In genomic region chr10:3091921-3092320, GRCh38 we compare ENCODE assay signal across 13 cellular contexts. TPM values are rescaled to one million over a fixed set of nuclear protein-coding genes. Genes with fewer than 3 reads are reported as not detected.
DNase-seq lines count a peak whose midpoint lies in the region; ATAC-seq, FAIRE-seq and TF ChIP-seq lines count a peak whose summit lies in the region.
"Had no signal": no experiment of that assay in that cellular context is flagged by ENCODE, and none has a peak within 500 bp of the region (broad histone marks: within the 10 kb centered on the region; RNA-seq: fewer than 3 reads in every experiment).

No MANE protein-coding gene starts in this region.

- dilution Hi-C loops in endothelial cell of umbilical vein (cut with MboI; ENCODE audit: extremely low pct_ligation_motif_present, low sequenced_read_pairs), result no loop called here

- H4K20me1 ChIP-seq in endothelial cell of umbilical vein (replicated peaks; ENCODE audit: control insufficient read depth, extremely low read depth, insufficient read depth, low read length) (no peaks in the 10 kb centered on the region), osteoblast (ENCODE audit: insufficient read depth, low read length) (no peaks in the 10 kb centered on the region)

- H2AFZ ChIP-seq in endothelial cell of umbilical vein (ENCODE audit: low read depth, low read length) (no peak overlapping the region), osteoblast (ENCODE audit: low read length) (no peak overlapping the region)

- POLR2A ChIA-PET in Caco-2 (lab: Charles Lee) (interaction anchor here (0.6 to 0.9 kb wide), 3 partner anchors 24 to 1037 kb away, joined by 4 to 6 read pairs (median 4); partner anchors contain the start of gene PITRM1), RWPE1 (lab: Yijun Ruan, JAX; ENCODE audit: low non-redundant PET) (no interaction called here), endothelial cell of umbilical vein (lab: Charles Lee) (no interaction called here)

- H3K4me3 Mint-ChIP-seq in Caco-2 (ENCODE audit: unreplicated experiment) (peak overlapping the region; percentile 8), progenitor cell of endocrine pancreas (ENCODE audit: low read depth) (no peak overlapping the region)

- H3K4me3 ChIP-seq in Caco-2 (ENCODE audit: low read depth, low read length), result no peak overlapping the region
- H3K4me3 ChIP-seq in endothelial cell of umbilical vein (replicated peaks in 1 of 3; ENCODE audit: insufficient read depth in 1 of 3, low read depth in 1 of 3, low read length in 3 of 3), result no peak overlapping the region
- no peak overlapping the region for H3K4me3 ChIP-seq in osteoblast (ENCODE audit: insufficient read depth, low read length)

- H3K27me3 Mint-ChIP-seq in Caco-2 (ENCODE audit: insufficient read depth, unreplicated experiment) (no peaks in the 10 kb centered on the region), progenitor cell of endocrine pancreas (peaks cover 3% of the 10 kb centered on the region)
- H3K27me3 Mint-ChIP-seq: CD8-positive, alpha-beta memory T cell had no signal

- TF ChIP-seq CTCF in Caco-2 (IDR thresholded peaks at IDR 0.05; ENCODE audit: insufficient read depth in 1 of 2, low read depth in 1 of 2, low read length in 1 of 2, severe bottlenecking in 1 of 2, unreplicated experiment in 1 of 2) (no peak), RWPE1 (conservative IDR thresholded peaks at IDR 0.05; ENCODE audit: low read depth) (no peak), endothelial cell of umbilical vein (IDR thresholded peaks at IDR 0.05; ENCODE audit: extremely low read depth in 1 of 2, insufficient read depth in 1 of 2, low read depth in 1 of 2, low read length in 2 of 2) (no peak), osteoblast (IDR thresholded peaks at IDR 0.05; ENCODE audit: extremely low read depth, low read depth, low read length) (no peak), progenitor cell of endocrine pancreas (IDR thresholded peaks at IDR 0.05; ENCODE audit: unreplicated experiment) (no peak)

- no peaks in the 10 kb centered on the region for H3K9me3 ChIP-seq in Caco-2
- H3K9me3 ChIP-seq in endothelial cell of umbilical vein (replicated peaks; ENCODE audit: control insufficient read depth, insufficient read depth, low read length), result no peaks in the 10 kb centered on the region
- H3K9me3 ChIP-seq in osteoblast (ENCODE audit: low read depth, low read length), result no peaks in the 10 kb centered on the region

- BruUV-seq in Caco-2 (replicated peaks; lab: Mats Ljungman, UMichigan) (no TSS peak), endothelial cell of umbilical vein (replicated peaks; lab: Mats Ljungman, UMichigan) (no TSS peak)

- H3K4me2 ChIP-seq in endothelial cell of umbilical vein (ENCODE audit: insufficient read depth, low read length) (peak overlapping the region; percentile 75), osteoblast (ENCODE audit: insufficient read depth, low read length) (peak overlapping the region; percentile 83)

- no peak for DNase-seq in Caco-2
- DNase-seq in RWPE1 (ENCODE audit: low spot score), result no peak
- no peak for DNase-seq in endothelial cell of umbilical vein (ENCODE audit: low read depth, low spot score)
- DNase-seq in osteoblast (ENCODE audit: insufficient read length, low spot score, missing footprints), result no peak
- DNase-seq in progenitor cell of endocrine pancreas (ENCODE audit: low spot score, unreplicated experiment), result no peak
- DNase-seq in H4 (ENCODE audit: low spot score), result no peak
- DNase-seq: aorta; CD8-positive, alpha-beta memory T cell; effector CD8-positive, alpha-beta T cell; NCI-H774; retina; SHP77 had no signal

- FAIRE-seq in endothelial cell of umbilical vein (lab: Jason Lieb, UNC), result no peak

- H3K9me1 ChIP-seq in endothelial cell of umbilical vein (replicated peaks; ENCODE audit: control insufficient read depth, extremely low read depth, insufficient read depth, low read length), result no peaks in the 10 kb centered on the region

- CTCF ChIA-PET in Caco-2 (lab: Charles Lee), result interaction anchor here (1.2 kb wide), 1 partner anchor 81 kb away, joined by 3 read pairs; the partner anchor contains the start of gene PITRM1
- CTCF ChIA-PET in RWPE1 (lab: Yijun Ruan, JAX), result no interaction called here
- CTCF ChIA-PET in endothelial cell of umbilical vein (lab: Charles Lee), result interaction anchor here (1.0 to 2.0 kb wide), 3 partner anchors 9 to 20 kb away, joined by 3 to 14 read pairs (median 6); no protein-coding TSS in a partner anchor

- intact Hi-C loops in Caco-2 (cut with micrococcal nuclease; ENCODE audit: unreplicated experiment) (loop anchor here (1.0 kb wide), 1 partner anchor 81 kb away; no protein-coding TSS in a partner anchor), endothelial cell of umbilical vein (cut with micrococcal nuclease) (loop anchor here (1.0 to 10.0 kb wide), 2 partner anchors 21 to 1683 kb away; no protein-coding TSS in a partner anchor)

- H3K27ac Mint-ChIP-seq in Caco-2 (ENCODE audit: unreplicated experiment), result peak overlapping the region; percentile 96
- no peak overlapping the region for H3K27ac Mint-ChIP-seq in progenitor cell of endocrine pancreas

- H3K4me1 Mint-ChIP-seq in Caco-2 (ENCODE audit: low read depth, unreplicated experiment), result peaks cover 54% of the 10 kb centered on the region
- peaks cover 4% of the 10 kb centered on the region for H3K4me1 Mint-ChIP-seq in progenitor cell of endocrine pancreas (ENCODE audit: low read depth)

- no peaks in the 10 kb centered on the region; the same call in 1 of the 2 replicates for H3K36me3 ChIP-seq in Caco-2 (ENCODE audit: control insufficient read depth, insufficient read depth, low read length)
- H3K36me3 ChIP-seq in endothelial cell of umbilical vein (ENCODE audit: control insufficient read depth in 2 of 2, extremely low read depth in 1 of 2, insufficient read depth in 2 of 2, low read length in 2 of 2), result peaks cover 0 to 8% of the 10 kb centered on the region in 2 experiments
- no peaks in the 10 kb centered on the region for H3K36me3 ChIP-seq in osteoblast (ENCODE audit: insufficient read depth, low read length)

- H3K27ac ChIP-seq in RWPE1 (peak overlapping the region; percentile 96), endothelial cell of umbilical vein (ENCODE audit: insufficient read depth, low read depth, low read length) (peak overlapping the region; percentile 97), osteoblast (ENCODE audit: low read depth, low read length) (peak overlapping the region; percentile 92)

- no peak for TF ChIP-seq POLR2A in endothelial cell of umbilical vein (IDR thresholded peaks at IDR 0.05; ENCODE audit: low read depth, low read length)

- peak overlapping the region; percentile 52 for H3K9ac ChIP-seq in endothelial cell of umbilical vein (replicated peaks; ENCODE audit: extremely low read depth, insufficient read depth, low read length)

- peaks cover 76% of the 10 kb centered on the region for H3K4me1 ChIP-seq in Caco-2
- H3K4me1 ChIP-seq in endothelial cell of umbilical vein (ENCODE audit: control insufficient read depth, extremely low read depth, insufficient read depth, low read length), result peaks cover 78% of the 10 kb centered on the region
- peaks cover 50% of the 10 kb centered on the region for H3K4me1 ChIP-seq in osteoblast (ENCODE audit: insufficient read depth, low read length)

- peaks cover 78% of the 10 kb centered on the region for H3K36me3 Mint-ChIP-seq in Caco-2 (ENCODE audit: insufficient read depth, unreplicated experiment)
- H3K36me3 Mint-ChIP-seq in progenitor cell of endocrine pancreas (ENCODE audit: insufficient read depth), result no peaks in the 10 kb centered on the region

- H3K79me2 ChIP-seq in endothelial cell of umbilical vein (ENCODE audit: control insufficient read depth, insufficient read depth, low read length) (peaks cover 70% of the 10 kb centered on the region), osteoblast (ENCODE audit: insufficient read depth, low read length) (peaks cover 59% of the 10 kb centered on the region)

- ATAC-seq in GM19455 (IDR thresholded peaks at IDR 0.05; ENCODE audit: unreplicated experiment), result no peak

- H3K9me3 Mint-ChIP-seq in Caco-2 (ENCODE audit: unreplicated experiment) (no peaks in the 10 kb centered on the region), progenitor cell of endocrine pancreas (ENCODE audit: low read depth) (no peaks in the 10 kb centered on the region)
- H3K9me3 Mint-ChIP-seq: CD8-positive, alpha-beta memory T cell had no signal

- H3K27me3 ChIP-seq in Caco-2 (replicated peaks; ENCODE audit: control insufficient read depth, insufficient read depth, low read length), result no peaks in the 10 kb centered on the region
- no peaks in the 10 kb centered on the region for H3K27me3 ChIP-seq in endothelial cell of umbilical vein (ENCODE audit: control insufficient read depth in 2 of 2, insufficient read depth in 2 of 2, low read length in 2 of 2)
- no peaks in the 10 kb centered on the region for H3K27me3 ChIP-seq in osteoblast (ENCODE audit: insufficient read depth, low read length)

TF ChIP-seq in endothelial cell of umbilical vein, 7 proteins besides CTCF, POLR2A, EP300 and RAD21:
- no peak for TF ChIP-seq JUN (IDR thresholded peaks at IDR 0.05; ENCODE audit: borderline replicate concordance, insufficient read depth, insufficient read length, low read depth)
- TF ChIP-seq EZH2 (IDR thresholded peaks at IDR 0.05; ENCODE audit: borderline replicate concordance, low read depth, low read length, severe bottlenecking), result no peak
- TF ChIP-seq GATA2 (IDR thresholded peaks at IDR 0.05; ENCODE audit: insufficient read depth, insufficient read length, low read depth, low read length), result no peak
- no peak for TF ChIP-seq POLR2AphosphoS5 (IDR thresholded peaks at IDR 0.05; ENCODE audit: insufficient read depth, low read depth, low read length)
- no peak for TF ChIP-seq MAX (IDR thresholded peaks at IDR 0.05; ENCODE audit: insufficient read depth, insufficient read length)
- no peak for TF ChIP-seq FOS (IDR thresholded peaks at IDR 0.05; ENCODE audit: borderline replicate concordance, insufficient read depth, low read length)
- TF ChIP-seq MYC (IDR thresholded peaks at IDR 0.05; ENCODE audit: low read depth, low read length), result no peak
TF ChIP-seq in endothelial cell of umbilical vein: peak in this region for 0.

RNA-seq across cellular contexts. Expression of gene PFKP, which starts 24.6 kb away (rescaled TPM):
- total RNA-seq in Caco-2 (2022), result 218 and 234 TPM in 2 replicates
- total RNA-seq in endothelial cell of umbilical vein, result 359 and 360 TPM in 2 replicates
- polyA plus RNA-seq in endothelial cell of umbilical vein, result 185 and 199 TPM in 2 replicates
- 217 and 218 TPM in 2 replicates for polyA plus RNA-seq in endothelial cell of umbilical vein (2011; cell fraction: cytosol; rRNA removed)
- 292 and 301 TPM in 2 replicates for polyA plus RNA-seq in endothelial cell of umbilical vein (2011; cell fraction: nucleus; rRNA removed)
- polyA plus RNA-seq in endothelial cell of umbilical vein (2012), result 370 TPM in 2 replicates
- 153 and 184 TPM in 2 replicates for polyA minus RNA-seq in endothelial cell of umbilical vein
- polyA minus RNA-seq in endothelial cell of umbilical vein (2011; cell fraction: cytosol; rRNA and poly(A)+ RNA removed), result 59.9 TPM
- 90.1 and 121 TPM in 2 replicates for polyA minus RNA-seq in endothelial cell of umbilical vein (2011; cell fraction: nucleus; rRNA and poly(A)+ RNA removed)
- 71.6 and 80.0 TPM in 2 replicates for total RNA-seq in osteoblast
- total RNA-seq in progenitor cell of endocrine pancreas, result 4.8 and 7.3 TPM in 2 replicates
- total RNA-seq in H4 (2014; rRNA removed; shearing (Covaris generic)), result 98.8 and 119 TPM in 2 replicates
